1 cellular context compared by ENCODE assay signal in genomic region chr2:220935789-220936321, GRCh38.
TF ChIP-seq lines count a peak whose summit lies in the region.

No MANE protein-coding gene starts in this region.

TF ChIP-seq in GM23338, 12 proteins besides CTCF, POLR2A, EP300 and RAD21:
- no peak for TF ChIP-seq ZNF462 (CRISPR knock-in tag; IDR thresholded peaks at IDR 0.05)
- TF ChIP-seq STAT1 (IDR thresholded peaks at IDR 0.05; ENCODE audit: unreplicated experiment): no peak
- no peak for TF ChIP-seq ZNF331 (CRISPR knock-in tag; IDR thresholded peaks at IDR 0.05; ENCODE audit: low read depth)
- no peak for TF ChIP-seq JUNB (IDR thresholded peaks at IDR 0.05; ENCODE audit: unreplicated experiment)
- no peak for TF ChIP-seq EZH2 (IDR thresholded peaks at IDR 0.05; ENCODE audit: low read depth, unreplicated experiment)
- TF ChIP-seq ZNF114 (CRISPR knock-in tag; IDR thresholded peaks at IDR 0.05): no peak
- no peak for TF ChIP-seq REST (IDR thresholded peaks at IDR 0.05; ENCODE audit: unreplicated experiment)
- no peak for TF ChIP-seq POLR2AphosphoS5 (IDR thresholded peaks at IDR 0.05; ENCODE audit: low read depth)
- TF ChIP-seq EZH2phosphoT487 (IDR thresholded peaks at IDR 0.05; ENCODE audit: unreplicated experiment): no peak
